17 cellular contexts compared by ENCODE assay signal in genomic region chr5:173809014-173809413, GRCh38.
DNase-seq lines count a peak whose midpoint lies in the region; ATAC-seq and TF ChIP-seq lines count a peak whose summit lies in the region.
"Had no signal": no experiment of that assay in that cellular context is flagged by ENCODE, and none has a peak within 500 bp of the region (broad histone marks: within the 10 kb centered on the region; RNA-seq: fewer than 3 reads in every experiment).

No MANE protein-coding gene starts in this region.

- H3K4me2 ChIP-seq in SK-N-SH: no peak overlapping the region
- no peak overlapping the region for H3K4me2 ChIP-seq in osteoblast (ENCODE audit: insufficient read depth, low read length)

- CTCF ChIA-PET in SK-N-SH (lab: Yijun Ruan, JAX): no interaction called here

- no peak for TF ChIP-seq EP300 in SK-N-SH (IDR thresholded peaks at IDR 0.05; ENCODE audit: borderline replicate concordance in 1 of 2, low read depth in 1 of 2, low read length in 1 of 2)

- no peaks in the 10 kb centered on the region for H3K9me2 ChIP-seq in SK-N-SH

- H3K9ac ChIP-seq in SK-N-SH (no peak overlapping the region), subcutaneous abdominal adipose tissue (ENCODE audit: low read length in 5 of 5) (no peak overlapping the region)
- H3K9ac ChIP-seq: BLaER1 had no signal

- H3K79me2 ChIP-seq in SK-N-SH (ENCODE audit: insufficient read depth): no peaks in the 10 kb centered on the region
- H3K79me2 ChIP-seq in osteoblast (ENCODE audit: insufficient read depth, low read length): no peaks in the 10 kb centered on the region

- POLR2A ChIA-PET in SK-N-SH (lab: Yijun Ruan, JAX): no interaction called here

- H4K20me1 ChIP-seq in SK-N-SH (ENCODE audit: insufficient read depth) (no peaks in the 10 kb centered on the region), osteoblast (ENCODE audit: insufficient read depth, low read length) (no peaks in the 10 kb centered on the region)
- H4K20me1 ChIP-seq: BLaER1 had no signal

- 76% methylated on average over 6 of the region's 6 CpGs for WGBS in SK-N-SH (ENCODE audit: low lambda C conversion rate)
- WGBS in adrenal gland, 4 donors: 39 to 61% (median 47%) methylated on average over 6 of the region's 6 CpGs

- peak in 1 of 2 donors; percentile 55 for TF ChIP-seq POLR2A in adrenal gland (IDR thresholded peaks at IDR 0.05)

- no peak for DNase-seq in SK-N-SH
- peak in 6 of 7 donors; percentile 58 to 83 (median 70) for DNase-seq in adrenal gland
- peak; percentile 66 for DNase-seq in fibroblast of mammary gland (ENCODE audit: low read depth)
- no peak for DNase-seq in osteoblast (ENCODE audit: insufficient read length, low spot score, missing footprints)
- no peak for DNase-seq in stimulated activated CD8-positive, alpha-beta memory T cell treated with anti-CD3 and anti-CD28 coated beads, Interleukin-4, amount 100 ng/mL, for 48 hours
- DNase-seq: CD8-positive, alpha-beta T cell; COR-L47; DMS 273 treated with DMSO at 0.1 percent for 48 hours; DMS53; DND-41; EL; H9 had no signal

- H3K36me3 ChIP-seq in SK-N-SH (replicated peaks in 1 of 2; ENCODE audit: control insufficient read depth in 1 of 2, insufficient read depth in 2 of 2, low read length in 1 of 2): no peaks in the 10 kb centered on the region
- no peaks in the 10 kb centered on the region for H3K36me3 ChIP-seq in adrenal gland (replicated peaks in 1 of 2)
- no peaks in the 10 kb centered on the region for H3K36me3 ChIP-seq in subcutaneous abdominal adipose tissue (ENCODE audit: control insufficient read depth in 5 of 5, insufficient read depth in 5 of 5, low read length in 5 of 5)
- H3K36me3 ChIP-seq in osteoblast (ENCODE audit: insufficient read depth, low read length): no peaks in the 10 kb centered on the region
- H3K36me3 ChIP-seq: BLaER1 had no signal

- intact Hi-C loops in adrenal gland (cut with DNase I): no loop called here

- no peaks in the 10 kb centered on the region for H3F3A ChIP-seq in SK-N-SH (replicated peaks; ENCODE audit: insufficient read depth)

- H3K4me1 ChIP-seq in SK-N-SH (ENCODE audit: control insufficient read depth in 1 of 2, insufficient read depth in 2 of 2, low read depth in 1 of 2, low read length in 1 of 2) (no peaks in the 10 kb centered on the region), adrenal gland (replicated peaks in 1 of 2) (peaks cover 10 to 22% of the 10 kb centered on the region in 2 donors), subcutaneous abdominal adipose tissue (ENCODE audit: control insufficient read depth in 5 of 5, insufficient read depth in 5 of 5, low read length in 5 of 5) (peaks cover 0 to 28% (median 20%) of the 10 kb centered on the region in 5 donors), osteoblast (ENCODE audit: insufficient read depth, low read length) (peaks cover 3% of the 10 kb centered on the region)

- H3K4me3 ChIP-seq in SK-N-SH (ENCODE audit: low read depth in 2 of 2, low read length in 1 of 2): no peak overlapping the region
- peak overlapping the region in 1 of 4 donors; percentile 13 for H3K4me3 ChIP-seq in adrenal gland
- no peak overlapping the region for H3K4me3 ChIP-seq in fibroblast of mammary gland (ENCODE audit: control insufficient read depth, low read depth, low read length)
- no peak overlapping the region for H3K4me3 ChIP-seq in subcutaneous abdominal adipose tissue (ENCODE audit: low read depth in 1 of 5, low read length in 5 of 5)
- H3K4me3 ChIP-seq in osteoblast (ENCODE audit: insufficient read depth, low read length): no peak overlapping the region
- H3K4me3 ChIP-seq: BLaER1 had no signal

- no peak for TF ChIP-seq RAD21 in SK-N-SH (IDR thresholded peaks at IDR 0.05; ENCODE audit: low read length)

- no peaks in the 10 kb centered on the region for H3K9me3 ChIP-seq in SK-N-SH
- H3K9me3 ChIP-seq in adrenal gland (replicated peaks in 1 of 3): no peaks in the 10 kb centered on the region
- H3K9me3 ChIP-seq in subcutaneous abdominal adipose tissue (ENCODE audit: control insufficient read depth in 5 of 5, low read length in 5 of 5): peaks cover 0 to 4% (median 0%) of the 10 kb centered on the region in 5 donors
- no peaks in the 10 kb centered on the region for H3K9me3 ChIP-seq in osteoblast (ENCODE audit: low read depth, low read length)

- TF ChIP-seq CTCF in SK-N-SH (IDR thresholded peaks at IDR 0.05) (no peak), adrenal gland (IDR thresholded peaks at IDR 0.05) (no peak), fibroblast of mammary gland (conservative IDR thresholded peaks at IDR 0.05; ENCODE audit: control insufficient read depth, insufficient read depth, low read depth, low read length) (no peak), osteoblast (IDR thresholded peaks at IDR 0.05; ENCODE audit: extremely low read depth, low read depth, low read length) (no peak)

- H2AFZ ChIP-seq in SK-N-SH (ENCODE audit: low read depth) (no peak overlapping the region), osteoblast (ENCODE audit: low read length) (no peak overlapping the region)

- H3K27ac ChIP-seq in SK-N-SH (ENCODE audit: low read depth in 2 of 2, low read length in 1 of 2) (no peak overlapping the region), adrenal gland (peak overlapping the region; percentile 35 to 86 (median 75)), subcutaneous abdominal adipose tissue (ENCODE audit: low read depth, low read length) (peak overlapping the region; percentile 19), osteoblast (ENCODE audit: low read depth, low read length) (no peak overlapping the region)
- H3K27ac ChIP-seq: 22Rv1, BLaER1 had no signal

- no peaks in the 10 kb centered on the region for H3K27me3 ChIP-seq in SK-N-SH (ENCODE audit: insufficient read depth)
- no peaks in the 10 kb centered on the region for H3K27me3 ChIP-seq in adrenal gland
- no peaks in the 10 kb centered on the region for H3K27me3 ChIP-seq in subcutaneous abdominal adipose tissue (ENCODE audit: control insufficient read depth in 5 of 5, insufficient read depth in 4 of 5, low read length in 5 of 5)
- no peaks in the 10 kb centered on the region for H3K27me3 ChIP-seq in osteoblast (ENCODE audit: insufficient read depth, low read length)
- H3K27me3 ChIP-seq: BLaER1 had no signal

- ATAC-seq in SK-N-SH treated with all-trans-retinoic acid at 6 μM for 48 hours (no peak), HG03135 (IDR thresholded peaks at IDR 0.05; ENCODE audit: unreplicated experiment) (no peak)
- ATAC-seq: CD8-positive, alpha-beta T cell had no signal

TF ChIP-seq in SK-N-SH treated with all-trans-retinoic acid at 6 μM for 48 hours, 23 proteins besides CTCF, POLR2A, EP300 and RAD21:
- TF ChIP-seq CREB5 (CRISPR knock-in tag; IDR thresholded peaks at IDR 0.05; ENCODE audit: low read depth): no peak
- no peak for TF ChIP-seq GLIS3 (CRISPR knock-in tag; IDR thresholded peaks at IDR 0.05)
- peak; percentile 55 for TF ChIP-seq ISL1 (CRISPR knock-in tag; IDR thresholded peaks at IDR 0.05)
- TF ChIP-seq BACH2 (CRISPR knock-in tag; IDR thresholded peaks at IDR 0.05; ENCODE audit: borderline replicate concordance): no peak
- TF ChIP-seq TCF4 (CRISPR knock-in tag; IDR thresholded peaks at IDR 0.05; ENCODE audit: borderline replicate concordance): peak; percentile 32; the same call in 1 of the 2 replicates

TF ChIP-seq in SK-N-SH, 30 proteins besides CTCF, POLR2A, EP300 and RAD21 (continues in another document):
- TF ChIP-seq TCF12 (IDR thresholded peaks at IDR 0.05) (no peak), JUND (IDR thresholded peaks at IDR 0.05) (no peak), NRF1 (IDR thresholded peaks at IDR 0.05; ENCODE audit: low read depth, low read length) (no peak), USF2 (IDR thresholded peaks at IDR 0.05; ENCODE audit: borderline replicate concordance, low read depth, low read length) (no peak), REST (IDR thresholded peaks at IDR 0.05; ENCODE audit: low read depth, low read length) (no peak), ELF1 (IDR thresholded peaks at IDR 0.05) (no peak), MEF2A (IDR thresholded peaks at IDR 0.05; ENCODE audit: borderline replicate concordance, low read depth) (no peak), TAF1 (IDR thresholded peaks at IDR 0.05; ENCODE audit: borderline replicate concordance, low read depth, low read length) (no peak), SMC3 (IDR thresholded peaks at IDR 0.05; ENCODE audit: low read depth, low read length) (no peak)

Comparison
In these comparisons a context has a peak if more than half of its experiments do, and no peak if none do; other contexts are left out.
1. DNase-seq: peak in adrenal gland (6 of 7) and fibroblast of mammary gland (single experiment); none in SK-N-SH (single experiment), osteoblast (single experiment) and stimulated activated CD8-positive, alpha-beta memory T cell treated with anti-CD3 and anti-CD28 coated beads, Interleukin-4, amount 100 ng/mL, for 48 hours (single experiment).
2. H3K27ac ChIP-seq: peak in adrenal gland (5 of 5) and subcutaneous abdominal adipose tissue (single experiment); none in SK-N-SH (0 of 2) and osteoblast (single experiment).